Comparison of ENCODE assay signal across 9 cellular contexts in the genomic region with DNA sequence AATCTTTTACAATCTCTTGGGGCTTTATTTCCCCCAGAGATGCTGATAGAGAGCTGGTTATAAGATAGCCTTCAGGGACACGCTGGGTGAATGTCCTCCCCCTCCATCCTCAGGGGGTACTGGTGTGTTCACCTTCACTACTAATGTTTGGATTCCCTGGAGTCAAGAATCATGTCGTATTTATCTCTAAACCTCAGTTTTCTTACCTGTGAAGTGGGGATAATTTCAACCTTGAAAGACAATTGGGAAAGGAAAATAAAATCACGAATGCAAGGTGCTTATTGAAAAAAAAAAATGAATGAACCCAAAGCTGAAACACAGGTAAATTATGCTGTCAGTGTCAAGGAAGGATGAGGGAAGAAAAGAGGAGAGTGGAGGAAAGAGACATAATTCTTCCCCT.
"Had no signal": no experiment of that assay in that cellular context is flagged by ENCODE, and none has a peak within 500 bp of the region (broad histone marks: within the 10 kb centered on the region; RNA-seq: fewer than 3 reads in every experiment).

No MANE protein-coding gene starts in this region.

- FAIRE-seq: H54, HTR-8/SVneo had no signal

- H3K4me2 ChIP-seq: KMS-11 had no signal

- DNase-seq: GOT3, H9, HCEC 1CT, IMR-90, KBM-7 had no signal

- H3K9me3 Mint-ChIP-seq: H9 had no signal

- H3K27ac ChIP-seq: HL-60, KMS-11 had no signal

- H3K9ac ChIP-seq: KMS-11 had no signal
